ENCODE assay signal across 1 cellular context in the genomic region with DNA sequence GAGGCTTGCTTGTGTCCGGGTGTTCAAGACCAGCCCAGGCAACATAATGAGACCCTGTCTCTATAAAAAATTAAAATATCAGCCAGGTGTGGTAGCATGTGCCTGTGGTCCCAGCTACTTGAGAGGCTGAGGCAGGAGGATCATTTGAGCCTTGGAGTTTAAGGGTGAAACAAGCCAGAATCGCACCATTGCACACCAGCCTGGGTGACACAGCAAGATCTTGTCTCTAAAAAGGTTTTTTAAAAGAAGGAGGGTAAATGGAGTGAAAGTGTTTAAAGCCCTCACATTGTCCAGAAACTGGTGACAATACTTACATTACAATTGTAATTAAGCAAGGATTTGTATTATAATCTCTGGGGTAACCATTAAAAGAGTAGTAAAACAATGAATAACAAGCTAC.
TF ChIP-seq lines count a peak whose summit lies in the region.

No MANE protein-coding gene starts in this region.

TF ChIP-seq in K562, 482 proteins besides CTCF, POLR2A, EP300 and RAD21 (continued from another document):
- TF ChIP-seq, protein P1, sequence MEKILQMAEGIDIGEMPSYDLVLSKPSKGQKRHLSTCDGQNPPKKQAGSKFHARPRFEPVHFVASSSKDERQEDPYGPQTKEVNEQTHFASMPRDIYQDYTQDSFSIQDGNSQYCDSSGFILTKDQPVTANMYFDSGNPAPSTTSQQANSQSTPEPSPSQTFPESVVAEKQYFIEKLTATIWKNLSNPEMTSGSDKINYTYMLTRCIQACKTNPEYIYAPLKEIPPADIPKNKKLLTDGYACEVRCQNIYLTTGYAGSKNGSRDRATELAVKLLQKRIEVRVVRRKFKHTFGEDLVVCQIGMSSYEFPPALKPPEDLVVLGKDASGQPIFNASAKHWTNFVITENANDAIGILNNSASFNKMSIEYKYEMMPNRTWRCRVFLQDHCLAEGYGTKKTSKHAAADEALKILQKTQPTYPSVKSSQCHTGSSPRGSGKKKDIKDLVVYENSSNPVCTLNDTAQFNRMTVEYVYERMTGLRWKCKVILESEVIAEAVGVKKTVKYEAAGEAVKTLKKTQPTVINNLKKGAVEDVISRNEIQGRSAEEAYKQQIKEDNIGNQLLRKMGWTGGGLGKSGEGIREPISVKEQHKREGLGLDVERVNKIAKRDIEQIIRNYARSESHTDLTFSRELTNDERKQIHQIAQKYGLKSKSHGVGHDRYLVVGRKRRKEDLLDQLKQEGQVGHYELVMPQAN (IDR thresholded peaks at IDR 0.05; ENCODE audit: borderline replicate concordance) = no peak
- TF ChIP-seq MAFF (IDR thresholded peaks at IDR 0.05; ENCODE audit: low read length) (peak; percentile 61), TAF9B (IDR thresholded peaks at IDR 0.05; ENCODE audit: partially characterized antibody) (no peak), NUFIP1 (IDR thresholded peaks at IDR 0.05; ENCODE audit: partially characterized antibody) (no peak), C11orf30 (IDR thresholded peaks at IDR 0.05; ENCODE audit: low read depth) (peak; percentile 70), POLR3A (IDR thresholded peaks at IDR 0.05; ENCODE audit: borderline replicate concordance, extremely low read depth, insufficient read depth, insufficient read length) (no peak), ARID1B (IDR thresholded peaks at IDR 0.05) (peak; percentile 60), SMARCA4 (IDR thresholded peaks at IDR 0.05) (peak; percentile 40; the same call in 1 of the 2 replicates), MAFG (tag; conservative IDR thresholded peaks at IDR 0.05) (peak; percentile 61)
- TF ChIP-seq, protein P2, sequence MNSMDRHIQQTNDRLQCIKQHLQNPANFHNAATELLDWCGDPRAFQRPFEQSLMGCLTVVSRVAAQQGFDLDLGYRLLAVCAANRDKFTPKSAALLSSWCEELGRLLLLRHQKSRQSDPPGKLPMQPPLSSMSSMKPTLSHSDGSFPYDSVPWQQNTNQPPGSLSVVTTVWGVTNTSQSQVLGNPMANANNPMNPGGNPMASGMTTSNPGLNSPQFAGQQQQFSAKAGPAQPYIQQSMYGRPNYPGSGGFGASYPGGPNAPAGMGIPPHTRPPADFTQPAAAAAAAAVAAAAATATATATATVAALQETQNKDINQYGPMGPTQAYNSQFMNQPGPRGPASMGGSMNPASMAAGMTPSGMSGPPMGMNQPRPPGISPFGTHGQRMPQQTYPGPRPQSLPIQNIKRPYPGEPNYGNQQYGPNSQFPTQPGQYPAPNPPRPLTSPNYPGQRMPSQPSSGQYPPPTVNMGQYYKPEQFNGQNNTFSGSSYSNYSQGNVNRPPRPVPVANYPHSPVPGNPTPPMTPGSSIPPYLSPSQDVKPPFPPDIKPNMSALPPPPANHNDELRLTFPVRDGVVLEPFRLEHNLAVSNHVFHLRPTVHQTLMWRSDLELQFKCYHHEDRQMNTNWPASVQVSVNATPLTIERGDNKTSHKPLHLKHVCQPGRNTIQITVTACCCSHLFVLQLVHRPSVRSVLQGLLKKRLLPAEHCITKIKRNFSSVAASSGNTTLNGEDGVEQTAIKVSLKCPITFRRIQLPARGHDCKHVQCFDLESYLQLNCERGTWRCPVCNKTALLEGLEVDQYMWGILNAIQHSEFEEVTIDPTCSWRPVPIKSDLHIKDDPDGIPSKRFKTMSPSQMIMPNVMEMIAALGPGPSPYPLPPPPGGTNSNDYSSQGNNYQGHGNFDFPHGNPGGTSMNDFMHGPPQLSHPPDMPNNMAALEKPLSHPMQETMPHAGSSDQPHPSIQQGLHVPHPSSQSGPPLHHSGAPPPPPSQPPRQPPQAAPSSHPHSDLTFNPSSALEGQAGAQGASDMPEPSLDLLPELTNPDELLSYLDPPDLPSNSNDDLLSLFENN (IDR thresholded peaks at IDR 0.05; ENCODE audit: low read depth in 2 of 2, low read length in 2 of 2) = no peak
- TF ChIP-seq, protein P3, sequence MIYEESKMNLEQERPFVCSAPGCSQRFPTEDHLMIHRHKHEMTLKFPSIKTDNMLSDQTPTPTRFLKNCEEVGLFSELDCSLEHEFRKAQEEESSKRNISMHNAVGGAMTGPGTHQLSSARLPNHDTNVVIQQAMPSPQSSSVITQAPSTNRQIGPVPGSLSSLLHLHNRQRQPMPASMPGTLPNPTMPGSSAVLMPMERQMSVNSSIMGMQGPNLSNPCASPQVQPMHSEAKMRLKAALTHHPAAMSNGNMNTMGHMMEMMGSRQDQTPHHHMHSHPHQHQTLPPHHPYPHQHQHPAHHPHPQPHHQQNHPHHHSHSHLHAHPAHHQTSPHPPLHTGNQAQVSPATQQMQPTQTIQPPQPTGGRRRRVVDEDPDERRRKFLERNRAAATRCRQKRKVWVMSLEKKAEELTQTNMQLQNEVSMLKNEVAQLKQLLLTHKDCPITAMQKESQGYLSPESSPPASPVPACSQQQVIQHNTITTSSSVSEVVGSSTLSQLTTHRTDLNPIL (CRISPR knock-in tag; IDR thresholded peaks at IDR 0.05) = no peak
- TF ChIP-seq, protein P4, sequence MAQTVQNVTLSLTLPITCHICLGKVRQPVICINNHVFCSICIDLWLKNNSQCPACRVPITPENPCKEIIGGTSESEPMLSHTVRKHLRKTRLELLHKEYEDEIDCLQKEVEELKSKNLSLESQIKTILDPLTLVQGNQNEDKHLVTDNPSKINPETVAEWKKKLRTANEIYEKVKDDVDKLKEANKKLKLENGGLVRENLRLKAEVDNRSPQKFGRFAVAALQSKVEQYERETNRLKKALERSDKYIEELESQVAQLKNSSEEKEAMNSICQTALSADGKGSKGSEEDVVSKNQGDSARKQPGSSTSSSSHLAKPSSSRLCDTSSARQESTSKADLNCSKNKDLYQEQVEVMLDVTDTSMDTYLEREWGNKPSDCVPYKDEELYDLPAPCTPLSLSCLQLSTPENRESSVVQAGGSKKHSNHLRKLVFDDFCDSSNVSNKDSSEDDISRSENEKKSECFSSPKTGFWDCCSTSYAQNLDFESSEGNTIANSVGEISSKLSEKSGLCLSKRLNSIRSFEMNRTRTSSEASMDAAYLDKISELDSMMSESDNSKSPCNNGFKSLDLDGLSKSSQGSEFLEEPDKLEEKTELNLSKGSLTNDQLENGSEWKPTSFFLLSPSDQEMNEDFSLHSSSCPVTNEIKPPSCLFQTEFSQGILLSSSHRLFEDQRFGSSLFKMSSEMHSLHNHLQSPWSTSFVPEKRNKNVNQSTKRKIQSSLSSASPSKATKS (CRISPR knock-in tag; IDR thresholded peaks at IDR 0.05) = no peak
